In genomic region chr6:156396791-156397418, GRCh38 we compare ENCODE assay signal across 12 cellular contexts.
DNase-seq lines count a peak whose midpoint lies in the region; ATAC-seq and TF ChIP-seq lines count a peak whose summit lies in the region.
"Had no signal": no experiment of that assay in that cellular context is flagged by ENCODE, and none has a peak within 500 bp of the region (broad histone marks: within the 10 kb centered on the region; RNA-seq: fewer than 3 reads in every experiment).

No MANE protein-coding gene starts in this region.

- no TSS peak for BruUV-seq in Calu3 (replicated peaks; lab: Mats Ljungman, UMichigan)

- TF ChIP-seq CTCF in foreskin keratinocyte (conservative IDR thresholded peaks at IDR 0.05) (no peak), Calu3 (IDR thresholded peaks at IDR 0.05; ENCODE audit: unreplicated experiment) (no peak)

- H3K4me3 Mint-ChIP-seq in Calu3 (ENCODE audit: low read depth, unreplicated experiment) = no peak overlapping the region

- CTCF ChIA-PET in Calu3 (lab: Charles Lee) = no interaction called here

- intact Hi-C loops in Calu3 (cut with micrococcal nuclease; ENCODE audit: unreplicated experiment) = no loop called here

- H3K9me3 Mint-ChIP-seq in Calu3 (ENCODE audit: low read depth, unreplicated experiment) = no peaks in the 10 kb centered on the region

- ATAC-seq in HG02642 (IDR thresholded peaks at IDR 0.05; ENCODE audit: poor library complexity, unreplicated experiment) = peak; percentile 16
- ATAC-seq in foreskin keratinocyte = peak; percentile 44
- no peak for ATAC-seq in HG02840 (IDR thresholded peaks at IDR 0.05; ENCODE audit: low FRiP score, unreplicated experiment)
- ATAC-seq: left lobe of liver had no signal

- DNase-seq in activated CD4-positive, alpha-beta T cell treated with anti-CD3 and anti-CD28 coated beads, Interleukin-2, amount 50 U/mL, for 1 hour = peak; percentile 30
- no peak for DNase-seq in foreskin keratinocyte
- peak; percentile 33 for DNase-seq in stimulated activated CD4-positive, alpha-beta T cell treated with anti-CD3 and anti-CD28 coated beads, Interleukin-15, amount 100 ng/mL, for 24 hours
- DNase-seq in dedifferentiated amniotic fluid mesenchymal stem cell (ENCODE audit: extremely low spot score) = no peak
- no peak for DNase-seq in Calu3
- no peak for DNase-seq in Kasumi-1 (lab: John Stamatoyannopoulos, UW)
- DNase-seq: DMS79 treated with DMSO at 0.1 percent for 48 hours, NCI-H446 treated with DMSO at 0.1 percent for 48 hours had no signal

- no peaks in the 10 kb centered on the region for H3K4me1 ChIP-seq in foreskin keratinocyte

- H3K4me1 Mint-ChIP-seq in Calu3 (ENCODE audit: low read depth, unreplicated experiment) = no peaks in the 10 kb centered on the region

- no peaks in the 10 kb centered on the region for H3K27me3 Mint-ChIP-seq in Calu3 (ENCODE audit: unreplicated experiment)

- no peak overlapping the region for H3K27ac Mint-ChIP-seq in Calu3 (ENCODE audit: unreplicated experiment)

- H3K36me3 Mint-ChIP-seq in Calu3 (ENCODE audit: insufficient read depth, unreplicated experiment) = peaks cover 4% of the 10 kb centered on the region

- peaks cover 41% of the 10 kb centered on the region for H3K27me3 ChIP-seq in foreskin keratinocyte

- no peak overlapping the region for H3K27ac ChIP-seq in foreskin keratinocyte
- H3K27ac ChIP-seq: epithelial cell of prostate had no signal

Comparison
In these comparisons a context has a peak if more than half of its experiments do, and no peak if none do; other contexts are left out.
1. DNase-seq: peak in activated CD4-positive, alpha-beta T cell treated with anti-CD3 and anti-CD28 coated beads, Interleukin-2, amount 50 U/mL, for 1 hour (single experiment) and stimulated activated CD4-positive, alpha-beta T cell treated with anti-CD3 and anti-CD28 coated beads, Interleukin-15, amount 100 ng/mL, for 24 hours (single experiment); none in foreskin keratinocyte (0 of 2), dedifferentiated amniotic fluid mesenchymal stem cell (single experiment), Calu3 (single experiment) and Kasumi-1 (0 of 2).